ENCODE assay signal across 11 cellular contexts in the genomic region with DNA sequence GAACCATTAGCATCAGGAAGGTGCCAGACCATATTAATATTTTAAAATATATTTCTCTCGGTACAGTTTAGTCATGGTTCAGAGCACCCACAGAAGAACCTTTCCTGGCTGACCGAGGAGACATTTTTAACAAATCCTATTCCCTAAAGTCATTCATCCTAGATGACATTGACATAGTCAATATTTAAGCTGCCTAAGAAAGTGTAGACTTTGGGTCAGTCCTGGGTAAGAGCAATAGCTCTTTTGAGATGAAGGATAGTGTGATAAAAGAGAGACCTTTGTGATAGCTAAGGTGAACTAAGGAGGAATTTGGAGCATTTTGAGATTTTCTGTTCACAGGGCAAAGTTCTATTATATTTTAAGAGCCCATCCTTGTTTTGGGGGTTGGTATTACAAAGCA. TPM values are rescaled to one million over a fixed set of nuclear protein-coding genes. Genes with fewer than 3 reads are reported as not detected.
DNase-seq lines count a peak whose midpoint lies in the region; ATAC-seq and TF ChIP-seq lines count a peak whose summit lies in the region.
"Had no signal": no experiment of that assay in that cellular context is flagged by ENCODE, and none has a peak within 500 bp of the region (broad histone marks: within the 10 kb centered on the region; RNA-seq: fewer than 3 reads in every experiment).

No MANE protein-coding gene starts in this region.

- H3K27ac ChIP-seq in BLaER1 (peak overlapping the region; percentile 40; the same call in 1 of the 2 replicates), muscle layer of duodenum (ENCODE audit: low read length) (peak overlapping the region; percentile 13)

- H3K4me1 ChIP-seq in BLaER1 (peaks cover 34% of the 10 kb centered on the region), adipocyte (ENCODE audit: control insufficient read depth, insufficient read depth, low read length) (peaks cover 31% of the 10 kb centered on the region), muscle layer of duodenum (ENCODE audit: control insufficient read depth in 1 of 2, insufficient read depth in 2 of 2, low read length in 2 of 2) (peaks cover 17 to 56% of the 10 kb centered on the region in 2 donors)

- no peak for TF ChIP-seq CTCF in lower leg skin (IDR thresholded peaks at IDR 0.05)

- peak; percentile 12 for ATAC-seq in GM21390 (IDR thresholded peaks at IDR 0.05; ENCODE audit: unreplicated experiment)

- DNase-seq in adipocyte (ENCODE audit: low read depth) (no peak), lower leg skin (ENCODE audit: low spot score in 2 of 2) (no peak), inferior parietal cortex (ENCODE audit: extremely low spot score) (no peak), DMS79 (lab: John Stamatoyannopoulos, UW) (no peak), SIG-M5 (lab: John Stamatoyannopoulos, UW) (no peak)
- DNase-seq: activated CD4-positive, alpha-beta T cell treated with anti-CD3 and anti-CD28 coated beads for 1 hour had no signal

- H3K9me3 ChIP-seq in BLaER1: no peaks in the 10 kb centered on the region
- H3K9me3 ChIP-seq in adipocyte (ENCODE audit: control insufficient read depth, low read length): no peaks in the 10 kb centered on the region
- no peaks in the 10 kb centered on the region for H3K9me3 ChIP-seq in muscle layer of duodenum (ENCODE audit: control insufficient read depth in 1 of 2, low read length in 2 of 2)
- H3K9me3 ChIP-seq: ascending aorta had no signal

- peak overlapping the region; percentile 66 for H3K4me2 ChIP-seq in BLaER1

- WGBS in lower leg skin, 2 donors: 81 to 89% methylated on average over 2 of the region's 2 CpGs

- H3K9ac ChIP-seq in BLaER1 (peak overlapping the region; percentile 33; the same call in 1 of the 2 replicates), adipocyte (ENCODE audit: low read length) (peak overlapping the region; percentile 0)

- peaks cover 94% of the 10 kb centered on the region for H4K20me1 ChIP-seq in BLaER1

- no peak overlapping the region for H3K4me3 ChIP-seq in BLaER1
- H3K4me3 ChIP-seq in adipocyte (ENCODE audit: low read length): no peak overlapping the region
- no peak overlapping the region for H3K4me3 ChIP-seq in muscle layer of duodenum (ENCODE audit: low read depth in 1 of 2, low read length in 2 of 2)
- no peak overlapping the region for H3K4me3 ChIP-seq in lower leg skin (ENCODE audit: low read depth, poor library complexity, severe bottlenecking)
- H3K4me3 ChIP-seq: ascending aorta, K562 had no signal

- TF ChIP-seq POLR2A in lower leg skin (IDR thresholded peaks at IDR 0.05): no peak

- H3K27me3 ChIP-seq in BLaER1 (no peaks in the 10 kb centered on the region), adipocyte (replicated peaks; ENCODE audit: control insufficient read depth, insufficient read depth, low read length) (no peaks in the 10 kb centered on the region), muscle layer of duodenum (ENCODE audit: low read depth, low read length) (no peaks in the 10 kb centered on the region)
- H3K27me3 ChIP-seq: ascending aorta had no signal

- intact Hi-C loops in lower leg skin (cut with DNase I; ENCODE audit: low total_unique reads): no loop called here

- peaks cover 48% of the 10 kb centered on the region for H3K36me3 ChIP-seq in BLaER1
- peaks cover 12% of the 10 kb centered on the region for H3K36me3 ChIP-seq in adipocyte (ENCODE audit: control insufficient read depth, insufficient read depth, low read length, severe bottlenecking)
- no peaks in the 10 kb centered on the region for H3K36me3 ChIP-seq in muscle layer of duodenum (ENCODE audit: control insufficient read depth in 1 of 2, insufficient read depth in 2 of 2, low read length in 2 of 2)

RNA-seq across cellular contexts. Expression of a gene that starts 47.5 kb away (rescaled TPM):
- total RNA-seq in lower leg skin: 10 to 100 TPM; 19.4 to 30.5 (median 21.1) TPM
